In the genomic region with DNA sequence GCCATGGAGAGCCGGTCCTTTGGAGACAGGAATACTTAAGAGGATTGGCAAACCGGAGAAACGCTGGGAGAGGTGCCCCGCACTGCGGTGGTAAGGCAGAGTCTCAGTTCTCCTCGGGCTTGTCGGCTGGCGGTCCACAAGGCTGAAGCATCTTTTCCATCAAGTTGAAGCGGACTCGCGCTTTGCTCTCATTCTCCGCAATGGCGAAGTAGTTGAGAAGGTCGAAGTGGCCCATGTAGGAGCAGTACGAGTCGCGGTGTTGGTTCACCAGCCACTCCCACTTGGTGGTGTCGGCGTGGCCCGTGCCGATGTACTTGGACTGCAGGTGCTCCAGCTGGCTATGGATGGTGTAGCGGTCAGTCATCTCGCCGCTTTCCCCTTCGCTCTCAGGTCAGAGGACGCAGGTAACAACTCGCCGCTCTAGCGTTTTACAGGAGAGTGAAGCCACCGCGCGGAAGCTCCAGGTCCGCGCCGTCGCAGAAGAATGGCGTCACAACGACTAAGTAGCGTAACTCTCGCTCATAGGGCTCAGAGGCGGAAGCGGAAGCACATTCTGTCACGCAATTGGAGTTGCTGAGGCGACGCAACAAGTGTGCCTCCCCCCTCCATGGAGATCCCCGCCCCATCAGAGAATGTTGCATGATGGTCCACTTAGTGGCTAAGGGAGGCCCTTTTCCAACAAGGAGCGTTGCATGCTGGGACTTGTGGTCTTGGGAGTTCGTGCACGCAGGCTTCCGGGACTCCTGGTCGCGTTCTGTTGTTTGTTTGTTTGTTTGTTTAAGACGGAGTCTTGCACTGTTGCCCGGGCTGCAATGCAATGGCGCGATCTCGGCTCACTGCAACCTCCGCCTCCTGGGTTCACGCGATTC, we compare ENCODE assay signal across 8 cellular contexts. TPM values are rescaled to one million over a fixed set of nuclear protein-coding genes. Genes with fewer than 3 reads are reported as not detected.
A peak's percentile ranks its signal among the peaks of the same experiment; 100 is the strongest.
DNase-seq lines count a peak whose midpoint lies in the region; ATAC-seq and TF ChIP-seq lines count a peak whose summit lies in the region.

SF3B5 (minus strand) TSS at position 440 of the 869 bp plus-strand sequence; CDS start at position 364, 76 bp downstream.

- peaks cover 21% of the 10 kb centered on the region for H3K79me2 ChIP-seq in ACC112 (ENCODE audit: control insufficient read depth, insufficient read depth, low read length, unreplicated experiment)

- H3K36me3 ChIP-seq in ACC112 (ENCODE audit: insufficient read depth, low read length) (no peaks in the 10 kb centered on the region), breast epithelium (no peaks in the 10 kb centered on the region), iPS-18a (ENCODE audit: control insufficient read depth, low read depth, low read length) (no peaks in the 10 kb centered on the region), skeletal muscle satellite cell (ENCODE audit: insufficient read depth, low read length) (no peaks in the 10 kb centered on the region)

- TF ChIP-seq CTCF in VCaP (conservative IDR thresholded peaks at IDR 0.05), result no peak
- no peak for TF ChIP-seq CTCF in breast epithelium (IDR thresholded peaks at IDR 0.05)

- H3K27me3 ChIP-seq in ACC112 (ENCODE audit: insufficient read depth, low read length), result no peaks in the 10 kb centered on the region
- H3K27me3 ChIP-seq in breast epithelium, result no peaks in the 10 kb centered on the region
- H3K27me3 ChIP-seq in iPS-18a (ENCODE audit: control insufficient read depth, insufficient read depth, low read length), result peaks cover 8% of the 10 kb centered on the region
- H3K27me3 ChIP-seq in skeletal muscle satellite cell (ENCODE audit: control insufficient read depth, insufficient read depth, low read length), result no peaks in the 10 kb centered on the region

- H3K9ac ChIP-seq in iPS-18a (ENCODE audit: low read length), result peak within 1 kb of the TSS; percentile 78
- H3K9ac ChIP-seq in skeletal muscle satellite cell (ENCODE audit: low read depth, low read length), result peak within 1 kb of the TSS; percentile 85

- H3K4me3 ChIP-seq in ACC112 (ENCODE audit: low read depth, low read length), result peak within 1 kb of the TSS; percentile 89
- H3K4me3 ChIP-seq in breast epithelium, result peak within 1 kb of the TSS; percentile 76 to 100 (median 91)
- peak within 1 kb of the TSS; percentile 92 for H3K4me3 ChIP-seq in iPS-18a (ENCODE audit: low read length)
- peak within 1 kb of the TSS; percentile 85 for H3K4me3 ChIP-seq in skeletal muscle satellite cell (ENCODE audit: low read length)

- ATAC-seq in GM18870 (IDR thresholded peaks at IDR 0.05; ENCODE audit: unreplicated experiment) (peak; percentile 98), HG03135 (IDR thresholded peaks at IDR 0.05; ENCODE audit: unreplicated experiment) (peak; percentile 96)

- H3K4me1 ChIP-seq in ACC112 (ENCODE audit: control insufficient read depth, insufficient read depth, low read length, unreplicated experiment), result peaks cover 18% of the 10 kb centered on the region
- H3K4me1 ChIP-seq in breast epithelium, result peaks cover 4 to 6% of the 10 kb centered on the region in 2 donors
- H3K4me1 ChIP-seq in iPS-18a (ENCODE audit: control insufficient read depth, low read depth, low read length), result no peaks in the 10 kb centered on the region
- H3K4me1 ChIP-seq in skeletal muscle satellite cell (ENCODE audit: control insufficient read depth, insufficient read depth, low read length), result peaks cover 18% of the 10 kb centered on the region

- intact Hi-C loops in breast epithelium (cut with DNase I; ENCODE audit: low total_unique reads), result no loop called here

- DNase-seq in NCI-H2196 treated with DMSO at 0.1 percent for 48 hours (lab: John Stamatoyannopoulos, UW; ENCODE audit: unreplicated experiment) (peak; percentile 98), breast epithelium (ENCODE audit: low spot score in 2 of 2) (peak; percentile 96 to 99)

- H3K9me3 ChIP-seq in breast epithelium (no peaks in the 10 kb centered on the region), iPS-18a (ENCODE audit: control insufficient read depth, low read depth, low read length) (no peaks in the 10 kb centered on the region), skeletal muscle satellite cell (replicated peaks; ENCODE audit: low read length) (no peaks in the 10 kb centered on the region)

- H3K27ac ChIP-seq in ACC112 (ENCODE audit: low read depth, low read length), result peak within 1 kb of the TSS; percentile 53; the same call in 1 of the 2 replicates
- peak within 1 kb of the TSS; percentile 74 for H3K27ac ChIP-seq in VCaP
- peak within 1 kb of the TSS; percentile 94 to 97 for H3K27ac ChIP-seq in breast epithelium
- H3K27ac ChIP-seq in iPS-18a (ENCODE audit: low read length), result peak within 1 kb of the TSS; percentile 60

- peak within 1 kb of the TSS; percentile 84 for H2AFZ ChIP-seq in ACC112 (ENCODE audit: low read length, unreplicated experiment)

- peak within 1 kb of the TSS; percentile 84 for H3K4me2 ChIP-seq in skeletal muscle satellite cell (ENCODE audit: low read length)

- peak; percentile 56 for TF ChIP-seq POLR2A in breast epithelium (IDR thresholded peaks at IDR 0.05)

RNA-seq across cellular contexts. Expression of gene SF3B5, which starts in this region (rescaled TPM):
- 100 to 1,000 TPM; 122 to 176 (median 155) TPM for total RNA-seq in breast epithelium
- 160 and 210 TPM in 2 replicates for total RNA-seq in skeletal muscle satellite cell (2012; rRNA removed)

Comparison
In these comparisons a context has a peak if more than half of its experiments do, and no peak if none do; other contexts are left out.
1. Peak in every context shown above with its lines: DNase-seq, ATAC-seq, H3K4me3 ChIP-seq and H3K27ac ChIP-seq.